ENCODE assay signal across 8 cellular contexts in genomic region chr6:159981591-159982245, GRCh38. TPM values are rescaled to one million over a fixed set of nuclear protein-coding genes. Genes with fewer than 3 reads are reported as not detected.
DNase-seq lines count a peak whose midpoint lies in the region; ATAC-seq and TF ChIP-seq lines count a peak whose summit lies in the region.

No MANE protein-coding gene starts in this region.

- H3K27ac ChIP-seq in OCI-LY3 (ENCODE audit: low read length) (peak overlapping the region; percentile 6), caudate nucleus (ENCODE audit: low read depth, low read length) (peak overlapping the region; percentile 38), mesenchymal stem cell (ENCODE audit: low read length, poor library complexity, severe bottlenecking) (peak overlapping the region; percentile 51)

- peak overlapping the region in 1 of 2 experiments; percentile 54 for H3K18ac ChIP-seq in mesenchymal stem cell (ENCODE audit: low read depth in 1 of 2, low read length in 2 of 2)

- no peak overlapping the region for H2AK5ac ChIP-seq in mesenchymal stem cell (ENCODE audit: low read length, severe bottlenecking)

- H3K4ac ChIP-seq in mesenchymal stem cell (ENCODE audit: low read depth in 1 of 2, low read length in 2 of 2): no peak overlapping the region

- H2BK12ac ChIP-seq in mesenchymal stem cell (ENCODE audit: low read length in 2 of 2): no peak overlapping the region

- no peak overlapping the region for H4K8ac ChIP-seq in mesenchymal stem cell (ENCODE audit: low read length)

- H3K36me3 ChIP-seq in OCI-LY3 (replicated peaks; ENCODE audit: low read depth, low read length): no peaks in the 10 kb centered on the region
- no peaks in the 10 kb centered on the region for H3K36me3 ChIP-seq in mesenchymal stem cell (ENCODE audit: control insufficient read depth in 1 of 2, insufficient read depth in 2 of 2, low read depth in 1 of 2, low read length in 2 of 2)

- TF ChIP-seq CTCF in OCI-LY3 (IDR thresholded peaks at IDR 0.05; ENCODE audit: low read depth, low read length): no peak

- H3K4me3 ChIP-seq in OCI-LY3 (ENCODE audit: low read length) (peak overlapping the region; percentile 69), mesenchymal stem cell (ENCODE audit: insufficient read depth in 1 of 2, low read depth in 1 of 2, low read length in 2 of 2) (no peak overlapping the region)

- no peaks in the 10 kb centered on the region for H3K9me3 ChIP-seq in OCI-LY3 (ENCODE audit: insufficient read depth, low read length)
- H3K9me3 ChIP-seq in mesenchymal stem cell (ENCODE audit: control insufficient read depth, low read length): no peaks in the 10 kb centered on the region

- no peaks in the 10 kb centered on the region for H3K79me1 ChIP-seq in mesenchymal stem cell (replicated peaks; ENCODE audit: low read length, poor library complexity, severe bottlenecking)

- H3K23ac ChIP-seq in mesenchymal stem cell (ENCODE audit: low read length in 2 of 2): no peak overlapping the region

- H2BK120ac ChIP-seq in mesenchymal stem cell (ENCODE audit: low read depth, low read length): no peak overlapping the region

- H3K9ac ChIP-seq in OCI-LY3 (ENCODE audit: low read length): peak overlapping the region; percentile 48; the same call in 1 of the 2 replicates
- H3K9ac ChIP-seq in mesenchymal stem cell (ENCODE audit: low read length): peak overlapping the region; percentile 35

- H3K27me3 ChIP-seq in OCI-LY3 (ENCODE audit: low read depth, low read length) (no peaks in the 10 kb centered on the region), mesenchymal stem cell (ENCODE audit: control insufficient read depth in 1 of 2, insufficient read depth in 1 of 2, low read length in 2 of 2) (no peaks in the 10 kb centered on the region)

- H3K4me1 ChIP-seq in OCI-LY3 (ENCODE audit: low read length) (peaks cover 52% of the 10 kb centered on the region), mesenchymal stem cell (ENCODE audit: control insufficient read depth, insufficient read depth, low read depth, low read length) (peaks cover 43% of the 10 kb centered on the region)

- H3K14ac ChIP-seq in mesenchymal stem cell (ENCODE audit: low read length in 2 of 2): no peak overlapping the region

- peaks cover 17% of the 10 kb centered on the region; the same call in 1 of the 2 replicates for H4K20me1 ChIP-seq in OCI-LY3 (ENCODE audit: insufficient read depth, low read length)

- H3K79me2 ChIP-seq in OCI-LY3 (ENCODE audit: low read length): peaks cover 88% of the 10 kb centered on the region

- H4K91ac ChIP-seq in mesenchymal stem cell (ENCODE audit: low read length): no peak overlapping the region

- peak; percentile 63 for ATAC-seq in HG02938 (IDR thresholded peaks at IDR 0.05; ENCODE audit: unreplicated experiment)

- peak overlapping the region; percentile 84 for H3K4me2 ChIP-seq in OCI-LY3 (ENCODE audit: low read length)
- peak overlapping the region; percentile 14 for H3K4me2 ChIP-seq in mesenchymal stem cell (ENCODE audit: low read length, poor library complexity, severe bottlenecking)

- peak overlapping the region; percentile 71 for H2BK15ac ChIP-seq in mesenchymal stem cell (ENCODE audit: low read depth, poor library complexity, severe bottlenecking)

- DNase-seq in stimulated activated CD4-positive, alpha-beta T cell treated with anti-CD3 and anti-CD28 coated beads, Interleukin-1b, Interleukin-23, amount 100 ng/mL, for 48 hours: peak; percentile 48
- no peak for DNase-seq in stimulated activated CD4-positive, alpha-beta T cell treated with anti-CD3 and anti-CD28 coated beads, Interleukin-2, amount 100 ng/mL, for 24 hours
- DNase-seq in caudate nucleus (lab: John Stamatoyannopoulos, UW): no peak
- DNase-seq in mesenchymal stem cell: peak; percentile 96
- no peak for DNase-seq in DMS79 treated with DMSO at 0.1 percent for 48 hours (lab: John Stamatoyannopoulos, UW)
- DNase-seq in activated gamma-delta T cell treated with Interleukin-2 at 50 U/mL for 16 hours: no peak

- H2BK5ac ChIP-seq in mesenchymal stem cell (ENCODE audit: low read depth, low read length, poor library complexity, severe bottlenecking): no peak overlapping the region

- whole genome bisulfite sequencing in mesenchymal stem cell: 38% methylated on average over 10 of the region's 12 CpGs

- H2AFZ ChIP-seq in OCI-LY3 (ENCODE audit: low read depth, low read length) (peak overlapping the region; percentile 26; the same call in 1 of the 2 replicates), mesenchymal stem cell (ENCODE audit: low read depth, low read length) (no peak overlapping the region)

RNA-seq across cellular contexts. Expression of gene IGF2R, which starts 12.8 kb away (rescaled TPM):
- polyA plus RNA-seq in mesenchymal stem cell (2013, experiment 1 of 2): 109 TPM
- polyA plus RNA-seq in mesenchymal stem cell (2013, experiment 2 of 2): 99.8 TPM

Comparison
In these comparisons a context has a peak if more than half of its experiments do, and no peak if none do; other contexts are left out.
1. DNase-seq: peak in stimulated activated CD4-positive, alpha-beta T cell treated with anti-CD3 and anti-CD28 coated beads, Interleukin-1b, Interleukin-23, amount 100 ng/mL, for 48 hours (single experiment) and mesenchymal stem cell (single experiment); none in stimulated activated CD4-positive, alpha-beta T cell treated with anti-CD3 and anti-CD28 coated beads, Interleukin-2, amount 100 ng/mL, for 24 hours (0 of 2), caudate nucleus (0 of 61), DMS79 treated with DMSO at 0.1 percent for 48 hours (single experiment) and activated gamma-delta T cell treated with Interleukin-2 at 50 U/mL for 16 hours (single experiment).
2. Peak in every context shown above with its lines, with median percentiles within 50 percentile points of each other: H3K27ac ChIP-seq.